In genomic region chr10:11011966-11012365, GRCh38 we compare ENCODE assay signal across 1 cellular context.
A peak's percentile ranks its signal among the peaks of the same experiment; 100 is the strongest.
TF ChIP-seq lines count a peak whose summit lies in the region.

No MANE protein-coding gene starts in this region.

TF ChIP-seq in endothelial cell of umbilical vein, 7 proteins besides CTCF, POLR2A, EP300 and RAD21:
- TF ChIP-seq FOS (IDR thresholded peaks at IDR 0.05; ENCODE audit: borderline replicate concordance, insufficient read depth, low read length) (peak; percentile 72), MYC (IDR thresholded peaks at IDR 0.05; ENCODE audit: low read depth, low read length) (no peak), POLR2AphosphoS5 (IDR thresholded peaks at IDR 0.05; ENCODE audit: insufficient read depth, low read depth, low read length) (no peak), GATA2 (IDR thresholded peaks at IDR 0.05; ENCODE audit: insufficient read depth, insufficient read length, low read depth, low read length) (peak; percentile 16), EZH2 (IDR thresholded peaks at IDR 0.05; ENCODE audit: borderline replicate concordance, low read depth, low read length, severe bottlenecking) (no peak), JUN (IDR thresholded peaks at IDR 0.05; ENCODE audit: borderline replicate concordance, insufficient read depth, insufficient read length, low read depth) (peak; percentile 86)
- TF ChIP-seq, protein P1, sequence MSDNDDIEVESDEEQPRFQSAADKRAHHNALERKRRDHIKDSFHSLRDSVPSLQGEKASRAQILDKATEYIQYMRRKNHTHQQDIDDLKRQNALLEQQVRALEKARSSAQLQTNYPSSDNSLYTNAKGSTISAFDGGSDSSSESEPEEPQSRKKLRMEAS (IDR thresholded peaks at IDR 0.05; ENCODE audit: insufficient read depth, insufficient read length), result no peak
